2 cellular contexts compared by ENCODE assay signal in the genomic region with DNA sequence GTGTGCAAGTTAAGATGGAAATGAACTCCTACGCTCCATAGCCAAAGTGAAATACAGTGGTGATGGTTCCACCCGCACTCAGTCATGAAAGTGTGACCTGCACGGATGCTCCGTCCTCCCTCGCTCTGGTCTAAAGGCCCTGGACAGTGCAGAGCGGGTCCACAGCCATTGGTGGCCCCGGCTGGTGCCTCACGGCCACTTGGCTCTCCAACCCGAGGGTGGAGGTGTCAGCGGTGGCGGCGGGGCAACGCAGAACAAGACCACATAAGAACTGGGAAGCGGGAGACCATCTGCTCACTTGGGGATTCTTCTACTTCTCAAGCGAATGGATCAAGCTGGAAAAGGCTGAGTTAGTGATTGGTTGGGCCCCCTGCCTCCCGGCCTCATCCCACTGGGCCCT.
"Had no signal": no experiment of that assay in that cellular context is flagged by ENCODE, and none has a peak within 500 bp of the region (broad histone marks: within the 10 kb centered on the region; RNA-seq: fewer than 3 reads in every experiment).

No MANE protein-coding gene starts in this region.

- H3K4me3 ChIP-seq: GM12878 had no signal

- DNase-seq: GDM1 had no signal

- ATAC-seq: GM12878 had no signal
